In the genomic region with DNA sequence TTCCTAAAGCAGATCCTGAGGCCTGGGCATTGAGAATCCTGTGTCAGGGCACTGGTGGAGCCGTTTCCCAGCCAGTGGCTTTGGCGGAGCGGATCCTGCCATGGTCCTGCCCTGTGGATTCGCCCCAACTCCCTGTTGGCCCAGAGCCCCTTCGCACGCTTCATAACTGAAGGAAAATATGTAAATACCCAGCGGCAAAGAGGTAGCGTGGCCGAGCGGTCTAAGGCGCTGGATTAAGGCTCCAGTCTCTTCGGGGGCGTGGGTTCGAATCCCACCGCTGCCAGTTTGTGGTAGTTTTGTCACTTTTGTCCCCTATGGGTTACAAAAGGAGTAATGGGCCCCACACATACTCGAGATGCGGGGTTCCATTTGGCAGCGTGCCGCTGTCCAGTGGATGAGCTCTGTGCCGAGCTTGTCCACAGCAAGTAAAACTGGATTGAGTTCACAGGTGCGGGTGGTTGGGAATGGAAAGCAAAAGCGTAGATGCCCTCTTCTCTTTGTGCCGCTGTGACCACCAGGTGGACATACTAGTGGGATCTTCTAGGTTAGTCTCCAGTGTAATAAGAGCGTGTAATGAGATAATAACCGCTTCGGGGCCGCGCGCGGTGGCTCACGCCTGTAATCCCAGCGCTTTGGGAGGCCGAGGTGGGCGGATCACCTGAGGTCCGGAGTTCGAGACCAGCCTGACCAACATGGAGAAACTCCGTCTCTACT, we compare ENCODE assay signal across 1 cellular context.
TF ChIP-seq lines count a peak whose summit lies in the region.

No MANE protein-coding gene starts in this region.

TF ChIP-seq in K562, 482 proteins besides CTCF, POLR2A, EP300 and RAD21 (continued from another document and continues in another):
- TF ChIP-seq CHD7 (IDR thresholded peaks at IDR 0.05; ENCODE audit: low read depth, low read length): no peak
- no peak for TF ChIP-seq TRIM25 (IDR thresholded peaks at IDR 0.05; ENCODE audit: borderline replicate concordance)
- no peak for TF ChIP-seq YBX1 (IDR thresholded peaks at IDR 0.05)
- TF ChIP-seq KLF1 (tag; IDR thresholded peaks at IDR 0.05): no peak
- TF ChIP-seq ZBED1 (IDR thresholded peaks at IDR 0.05): no peak
- no peak for TF ChIP-seq SNIP1 (IDR thresholded peaks at IDR 0.05; ENCODE audit: low read depth)
- no peak for TF ChIP-seq ZNF609 (CRISPR knock-in tag; IDR thresholded peaks at IDR 0.05; ENCODE audit: borderline replicate concordance)
- peak in 1 of 2 experiments; percentile 97; a peak in 2 of 4 replicates for TF ChIP-seq HDAC1 (IDR thresholded peaks at IDR 0.05)
- no peak for TF ChIP-seq TEAD2 (tag; IDR thresholded peaks at IDR 0.05)
- no peak for TF ChIP-seq RBM15 (IDR thresholded peaks at IDR 0.05; ENCODE audit: insufficient read depth, low read length)
- TF ChIP-seq CBX3 (IDR thresholded peaks at IDR 0.05; ENCODE audit: borderline replicate concordance in 1 of 2, low read length in 2 of 2): peak in 1 of 2 experiments; percentile 76; a peak in 2 of 3 replicates
- TF ChIP-seq THRB (CRISPR knock-in tag; conservative IDR thresholded peaks at IDR 0.05): no peak
- peak in 1 of 2 experiments; percentile 19; a peak in 1 of 4 replicates for TF ChIP-seq RCOR1 (IDR thresholded peaks at IDR 0.05; ENCODE audit: borderline replicate concordance in 1 of 2, low read depth in 2 of 2, low read length in 2 of 2)
- no peak for TF ChIP-seq SMARCB1 (IDR thresholded peaks at IDR 0.05; ENCODE audit: insufficient read length, low read depth)
- no peak for TF ChIP-seq XRCC4 (IDR thresholded peaks at IDR 0.05; ENCODE audit: extremely low read depth, insufficient read depth, insufficient read length)
- TF ChIP-seq ZNF143 (CRISPR knock-in tag; IDR thresholded peaks at IDR 0.05): no peak
- TF ChIP-seq MTF1 (CRISPR knock-in tag; IDR thresholded peaks at IDR 0.05; ENCODE audit: borderline replicate concordance): no peak
- no peak for TF ChIP-seq SMARCC2 (IDR thresholded peaks at IDR 0.05; ENCODE audit: low read depth)
- TF ChIP-seq POU5F1 (IDR thresholded peaks at IDR 0.05; ENCODE audit: borderline replicate concordance, low read depth, low read length, partially characterized antibody): no peak
- no peak for TF ChIP-seq ZNF583 (CRISPR knock-in tag; IDR thresholded peaks at IDR 0.05)
- TF ChIP-seq ZNF79 (CRISPR knock-in tag; IDR thresholded peaks at IDR 0.05; ENCODE audit: low read depth): no peak
- TF ChIP-seq, protein P1, sequence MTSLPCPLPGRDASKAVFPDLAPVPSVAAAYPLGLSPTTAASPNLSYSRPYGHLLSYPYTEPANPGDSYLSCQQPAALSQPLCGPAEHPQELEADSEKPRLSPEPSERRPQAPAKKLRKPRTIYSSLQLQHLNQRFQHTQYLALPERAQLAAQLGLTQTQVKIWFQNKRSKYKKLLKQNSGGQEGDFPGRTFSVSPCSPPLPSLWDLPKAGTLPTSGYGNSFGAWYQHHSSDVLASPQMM (CRISPR knock-in tag; IDR thresholded peaks at IDR 0.05): no peak
- TF ChIP-seq NFIX (CRISPR knock-in tag; IDR thresholded peaks at IDR 0.05; ENCODE audit: low read depth): no peak
- TF ChIP-seq, protein P2, sequence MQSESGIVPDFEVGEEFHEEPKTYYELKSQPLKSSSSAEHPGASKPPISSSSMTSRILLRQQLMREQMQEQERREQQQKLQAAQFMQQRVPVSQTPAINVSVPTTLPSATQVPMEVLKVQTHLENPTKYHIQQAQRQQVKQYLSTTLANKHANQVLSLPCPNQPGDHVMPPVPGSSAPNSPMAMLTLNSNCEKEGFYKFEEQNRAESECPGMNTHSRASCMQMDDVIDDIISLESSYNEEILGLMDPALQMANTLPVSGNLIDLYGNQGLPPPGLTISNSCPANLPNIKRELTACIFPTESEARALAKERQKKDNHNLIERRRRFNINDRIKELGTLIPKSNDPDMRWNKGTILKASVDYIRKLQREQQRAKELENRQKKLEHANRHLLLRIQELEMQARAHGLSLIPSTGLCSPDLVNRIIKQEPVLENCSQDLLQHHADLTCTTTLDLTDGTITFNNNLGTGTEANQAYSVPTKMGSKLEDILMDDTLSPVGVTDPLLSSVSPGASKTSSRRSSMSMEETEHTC (IDR thresholded peaks at IDR 0.05): no peak
- no peak for TF ChIP-seq TAF7 (tag; IDR thresholded peaks at IDR 0.05)
- TF ChIP-seq CBX8 (IDR thresholded peaks at IDR 0.05; ENCODE audit: borderline replicate concordance, extremely low read depth, low read depth, low read length, poor library complexity, severe bottlenecking): no peak
- no peak for TF ChIP-seq SNAPC5 (CRISPR knock-in tag; IDR thresholded peaks at IDR 0.05)
